In the genomic region with DNA sequence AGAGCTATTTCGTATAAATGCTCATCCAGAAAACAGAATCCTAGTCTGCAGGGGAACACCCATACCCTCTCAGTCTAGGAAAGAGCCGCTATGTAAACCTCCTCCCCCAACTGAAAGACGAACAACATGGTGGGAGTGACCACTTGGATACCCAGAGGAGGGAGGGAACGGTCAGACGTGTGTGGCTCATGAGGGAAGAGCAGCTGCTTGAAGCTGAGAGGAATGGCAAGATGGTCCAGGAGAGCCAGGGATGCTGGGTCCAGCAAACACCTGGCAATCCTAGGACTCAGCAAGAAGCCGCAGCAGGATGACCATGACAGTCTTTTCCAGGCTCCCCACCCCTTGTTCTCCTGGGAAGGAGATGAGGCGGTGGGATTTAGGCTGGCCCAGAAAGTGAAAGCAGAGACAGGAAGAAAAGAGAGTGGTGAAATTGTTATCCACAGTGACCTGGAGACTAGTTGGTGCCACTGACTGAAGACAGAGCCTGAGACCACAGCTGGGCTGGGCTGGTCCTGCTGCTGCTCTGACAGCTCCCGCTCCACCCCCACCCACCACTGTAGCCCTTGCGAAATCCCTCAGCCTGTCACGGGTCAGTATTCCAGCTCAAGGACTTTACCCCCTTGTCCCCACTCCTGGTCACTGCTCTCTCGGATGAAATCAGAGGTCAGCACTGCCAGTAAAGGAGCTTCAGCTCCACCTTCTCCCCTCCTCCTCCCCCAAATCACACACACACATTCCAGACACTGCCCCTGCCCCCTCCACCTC, we compare ENCODE assay signal across 1 cellular context.
TF ChIP-seq lines count a peak whose summit lies in the region.

No MANE protein-coding gene starts in this region.

TF ChIP-seq in HepG2, 621 proteins besides CTCF, POLR2A, EP300 and RAD21 (continued from another document):
- TF ChIP-seq, protein P1, sequence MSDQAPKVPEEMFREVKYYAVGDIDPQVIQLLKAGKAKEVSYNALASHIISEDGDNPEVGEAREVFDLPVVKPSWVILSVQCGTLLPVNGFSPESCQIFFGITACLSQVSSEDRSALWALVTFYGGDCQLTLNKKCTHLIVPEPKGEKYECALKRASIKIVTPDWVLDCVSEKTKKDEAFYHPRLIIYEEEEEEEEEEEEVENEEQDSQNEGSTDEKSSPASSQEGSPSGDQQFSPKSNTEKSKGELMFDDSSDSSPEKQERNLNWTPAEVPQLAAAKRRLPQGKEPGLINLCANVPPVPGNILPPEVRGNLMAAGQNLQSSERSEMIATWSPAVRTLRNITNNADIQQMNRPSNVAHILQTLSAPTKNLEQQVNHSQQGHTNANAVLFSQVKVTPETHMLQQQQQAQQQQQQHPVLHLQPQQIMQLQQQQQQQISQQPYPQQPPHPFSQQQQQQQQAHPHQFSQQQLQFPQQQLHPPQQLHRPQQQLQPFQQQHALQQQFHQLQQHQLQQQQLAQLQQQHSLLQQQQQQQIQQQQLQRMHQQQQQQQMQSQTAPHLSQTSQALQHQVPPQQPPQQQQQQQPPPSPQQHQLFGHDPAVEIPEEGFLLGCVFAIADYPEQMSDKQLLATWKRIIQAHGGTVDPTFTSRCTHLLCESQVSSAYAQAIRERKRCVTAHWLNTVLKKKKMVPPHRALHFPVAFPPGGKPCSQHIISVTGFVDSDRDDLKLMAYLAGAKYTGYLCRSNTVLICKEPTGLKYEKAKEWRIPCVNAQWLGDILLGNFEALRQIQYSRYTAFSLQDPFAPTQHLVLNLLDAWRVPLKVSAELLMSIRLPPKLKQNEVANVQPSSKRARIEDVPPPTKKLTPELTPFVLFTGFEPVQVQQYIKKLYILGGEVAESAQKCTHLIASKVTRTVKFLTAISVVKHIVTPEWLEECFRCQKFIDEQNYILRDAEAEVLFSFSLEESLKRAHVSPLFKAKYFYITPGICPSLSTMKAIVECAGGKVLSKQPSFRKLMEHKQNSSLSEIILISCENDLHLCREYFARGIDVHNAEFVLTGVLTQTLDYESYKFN (CRISPR knock-in tag; conservative IDR thresholded peaks at IDR 0.05): peak; percentile 99
- TF ChIP-seq NFIC (IDR thresholded peaks at IDR 0.05; ENCODE audit: low read length) (no peak; the same call in 1 of the 2 replicates), SMYD3 (CRISPR knock-in tag; IDR thresholded peaks at IDR 0.05) (no peak), ZSCAN21 (CRISPR knock-in tag; IDR thresholded peaks at IDR 0.05; ENCODE audit: borderline replicate concordance) (peak; percentile 90), AHR (CRISPR knock-in tag; IDR thresholded peaks at IDR 0.05) (no peak), ZFP62 (CRISPR knock-in tag; IDR thresholded peaks at IDR 0.05) (no peak), POLR2G (IDR thresholded peaks at IDR 0.05; ENCODE audit: low read depth, low read length) (0 out of 2 replicates have a peak, but pooled peaks have one; percentile 33), ZNF615 (CRISPR knock-in tag; IDR thresholded peaks at IDR 0.05; ENCODE audit: borderline replicate concordance) (no peak), NFYB (CRISPR knock-in tag; IDR thresholded peaks at IDR 0.05) (no peak), CENPT (CRISPR knock-in tag; IDR thresholded peaks at IDR 0.05; ENCODE audit: low read depth) (no peak), ZNF354B (CRISPR knock-in tag; IDR thresholded peaks at IDR 0.05) (no peak), ARNTL (CRISPR knock-in tag; IDR thresholded peaks at IDR 0.05) (peak; percentile 92)
- TF ChIP-seq, protein P2, sequence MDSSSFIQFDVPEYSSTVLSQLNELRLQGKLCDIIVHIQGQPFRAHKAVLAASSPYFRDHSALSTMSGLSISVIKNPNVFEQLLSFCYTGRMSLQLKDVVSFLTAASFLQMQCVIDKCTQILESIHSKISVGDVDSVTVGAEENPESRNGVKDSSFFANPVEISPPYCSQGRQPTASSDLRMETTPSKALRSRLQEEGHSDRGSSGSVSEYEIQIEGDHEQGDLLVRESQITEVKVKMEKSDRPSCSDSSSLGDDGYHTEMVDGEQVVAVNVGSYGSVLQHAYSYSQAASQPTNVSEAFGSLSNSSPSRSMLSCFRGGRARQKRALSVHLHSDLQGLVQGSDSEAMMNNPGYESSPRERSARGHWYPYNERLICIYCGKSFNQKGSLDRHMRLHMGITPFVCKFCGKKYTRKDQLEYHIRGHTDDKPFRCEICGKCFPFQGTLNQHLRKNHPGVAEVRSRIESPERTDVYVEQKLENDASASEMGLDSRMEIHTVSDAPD (CRISPR knock-in tag; IDR thresholded peaks at IDR 0.05): no peak
- TF ChIP-seq, protein P3, sequence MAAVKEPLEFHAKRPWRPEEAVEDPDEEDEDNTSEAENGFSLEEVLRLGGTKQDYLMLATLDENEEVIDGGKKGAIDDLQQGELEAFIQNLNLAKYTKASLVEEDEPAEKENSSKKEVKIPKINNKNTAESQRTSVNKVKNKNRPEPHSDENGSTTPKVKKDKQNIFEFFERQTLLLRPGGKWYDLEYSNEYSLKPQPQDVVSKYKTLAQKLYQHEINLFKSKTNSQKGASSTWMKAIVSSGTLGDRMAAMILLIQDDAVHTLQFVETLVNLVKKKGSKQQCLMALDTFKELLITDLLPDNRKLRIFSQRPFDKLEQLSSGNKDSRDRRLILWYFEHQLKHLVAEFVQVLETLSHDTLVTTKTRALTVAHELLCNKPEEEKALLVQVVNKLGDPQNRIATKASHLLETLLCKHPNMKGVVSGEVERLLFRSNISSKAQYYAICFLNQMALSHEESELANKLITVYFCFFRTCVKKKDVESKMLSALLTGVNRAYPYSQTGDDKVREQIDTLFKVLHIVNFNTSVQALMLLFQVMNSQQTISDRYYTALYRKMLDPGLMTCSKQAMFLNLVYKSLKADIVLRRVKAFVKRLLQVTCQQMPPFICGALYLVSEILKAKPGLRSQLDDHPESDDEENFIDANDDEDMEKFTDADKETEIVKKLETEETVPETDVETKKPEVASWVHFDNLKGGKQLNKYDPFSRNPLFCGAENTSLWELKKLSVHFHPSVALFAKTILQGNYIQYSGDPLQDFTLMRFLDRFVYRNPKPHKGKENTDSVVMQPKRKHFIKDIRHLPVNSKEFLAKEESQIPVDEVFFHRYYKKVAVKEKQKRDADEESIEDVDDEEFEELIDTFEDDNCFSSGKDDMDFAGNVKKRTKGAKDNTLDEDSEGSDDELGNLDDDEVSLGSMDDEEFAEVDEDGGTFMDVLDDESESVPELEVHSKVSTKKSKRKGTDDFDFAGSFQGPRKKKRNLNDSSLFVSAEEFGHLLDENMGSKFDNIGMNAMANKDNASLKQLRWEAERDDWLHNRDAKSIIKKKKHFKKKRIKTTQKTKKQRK (IDR thresholded peaks at IDR 0.05; ENCODE audit: low read length): no peak
- TF ChIP-seq, protein P4, sequence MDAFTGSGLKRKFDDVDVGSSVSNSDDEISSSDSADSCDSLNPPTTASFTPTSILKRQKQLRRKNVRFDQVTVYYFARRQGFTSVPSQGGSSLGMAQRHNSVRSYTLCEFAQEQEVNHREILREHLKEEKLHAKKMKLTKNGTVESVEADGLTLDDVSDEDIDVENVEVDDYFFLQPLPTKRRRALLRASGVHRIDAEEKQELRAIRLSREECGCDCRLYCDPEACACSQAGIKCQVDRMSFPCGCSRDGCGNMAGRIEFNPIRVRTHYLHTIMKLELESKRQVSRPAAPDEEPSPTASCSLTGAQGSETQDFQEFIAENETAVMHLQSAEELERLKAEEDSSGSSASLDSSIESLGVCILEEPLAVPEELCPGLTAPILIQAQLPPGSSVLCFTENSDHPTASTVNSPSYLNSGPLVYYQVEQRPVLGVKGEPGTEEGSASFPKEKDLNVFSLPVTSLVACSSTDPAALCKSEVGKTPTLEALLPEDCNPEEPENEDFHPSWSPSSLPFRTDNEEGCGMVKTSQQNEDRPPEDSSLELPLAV (CRISPR knock-in tag; conservative IDR thresholded peaks at IDR 0.05; ENCODE audit: low read depth): no peak
